Comparison of ENCODE assay signal across 2 cellular contexts in the genomic region with DNA sequence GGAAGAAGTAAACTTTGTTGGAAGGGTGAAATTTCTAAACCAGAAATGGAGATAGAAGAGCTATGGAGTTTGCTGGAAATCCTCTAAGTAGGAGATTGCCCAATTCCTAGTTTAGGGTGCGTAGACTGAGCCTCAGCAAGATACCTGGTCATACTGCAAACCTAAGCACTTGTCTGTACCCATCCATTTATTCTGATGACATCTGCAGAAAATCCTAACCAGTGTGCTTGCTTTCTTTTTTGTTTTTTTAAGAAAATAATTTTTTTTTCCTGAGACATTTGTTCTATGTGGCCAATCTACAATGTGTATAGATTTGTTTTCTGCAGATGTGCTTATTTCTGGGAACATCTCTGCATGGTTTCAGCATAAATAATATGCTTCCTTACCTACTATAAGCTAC.
A peak's percentile ranks its signal among the peaks of the same experiment; 100 is the strongest.
TF ChIP-seq lines count a peak whose summit lies in the region.

No MANE protein-coding gene starts in this region.

TF ChIP-seq in HepG2, 621 proteins besides CTCF, POLR2A, EP300 and RAD21 (continued from another document):
- TF ChIP-seq, protein P1, sequence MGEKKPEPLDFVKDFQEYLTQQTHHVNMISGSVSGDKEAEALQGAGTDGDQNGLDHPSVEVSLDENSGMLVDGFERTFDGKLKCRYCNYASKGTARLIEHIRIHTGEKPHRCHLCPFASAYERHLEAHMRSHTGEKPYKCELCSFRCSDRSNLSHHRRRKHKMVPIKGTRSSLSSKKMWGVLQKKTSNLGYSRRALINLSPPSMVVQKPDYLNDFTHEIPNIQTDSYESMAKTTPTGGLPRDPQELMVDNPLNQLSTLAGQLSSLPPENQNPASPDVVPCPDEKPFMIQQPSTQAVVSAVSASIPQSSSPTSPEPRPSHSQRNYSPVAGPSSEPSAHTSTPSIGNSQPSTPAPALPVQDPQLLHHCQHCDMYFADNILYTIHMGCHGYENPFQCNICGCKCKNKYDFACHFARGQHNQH (CRISPR knock-in tag; IDR thresholded peaks at IDR 0.05) = no peak
- TF ChIP-seq MAFK (conservative IDR thresholded peaks at IDR 0.05 in 1 of 2, IDR thresholded peaks at IDR 0.05 in 1 of 2; ENCODE audit: low read length in 2 of 2) = peak; percentile 54 to 73; a peak in 3 of 4 replicates
- no peak for TF ChIP-seq TOE1 (CRISPR knock-in tag; IDR thresholded peaks at IDR 0.05)
- TF ChIP-seq ZC3H4 (CRISPR knock-in tag; IDR thresholded peaks at IDR 0.05; ENCODE audit: borderline replicate concordance) = no peak

TF ChIP-seq in K562, 482 proteins besides CTCF, POLR2A, EP300 and RAD21 (continued from another document):
- TF ChIP-seq, protein P2, sequence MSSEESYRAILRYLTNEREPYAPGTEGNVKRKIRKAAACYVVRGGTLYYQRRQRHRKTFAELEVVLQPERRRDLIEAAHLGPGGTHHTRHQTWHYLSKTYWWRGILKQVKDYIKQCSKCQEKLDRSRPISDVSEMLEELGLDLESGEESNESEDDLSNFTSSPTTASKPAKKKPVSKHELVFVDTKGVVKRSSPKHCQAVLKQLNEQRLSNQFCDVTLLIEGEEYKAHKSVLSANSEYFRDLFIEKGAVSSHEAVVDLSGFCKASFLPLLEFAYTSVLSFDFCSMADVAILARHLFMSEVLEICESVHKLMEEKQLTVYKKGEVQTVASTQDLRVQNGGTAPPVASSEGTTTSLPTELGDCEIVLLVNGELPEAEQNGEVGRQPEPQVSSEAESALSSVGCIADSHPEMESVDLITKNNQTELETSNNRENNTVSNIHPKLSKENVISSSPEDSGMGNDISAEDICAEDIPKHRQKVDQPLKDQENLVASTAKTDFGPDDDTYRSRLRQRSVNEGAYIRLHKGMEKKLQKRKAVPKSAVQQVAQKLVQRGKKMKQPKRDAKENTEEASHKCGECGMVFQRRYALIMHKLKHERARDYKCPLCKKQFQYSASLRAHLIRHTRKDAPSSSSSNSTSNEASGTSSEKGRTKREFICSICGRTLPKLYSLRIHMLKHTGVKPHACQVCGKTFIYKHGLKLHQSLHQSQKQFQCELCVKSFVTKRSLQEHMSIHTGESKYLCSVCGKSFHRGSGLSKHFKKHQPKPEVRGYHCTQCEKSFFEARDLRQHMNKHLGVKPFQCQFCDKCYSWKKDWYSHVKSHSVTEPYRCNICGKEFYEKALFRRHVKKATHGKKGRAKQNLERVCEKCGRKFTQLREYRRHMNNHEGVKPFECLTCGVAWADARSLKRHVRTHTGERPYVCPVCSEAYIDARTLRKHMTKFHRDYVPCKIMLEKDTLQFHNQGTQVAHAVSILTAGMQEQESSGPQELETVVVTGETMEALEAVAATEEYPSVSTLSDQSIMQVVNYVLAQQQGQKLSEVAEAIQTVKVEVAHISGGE (CRISPR knock-in tag; IDR thresholded peaks at IDR 0.05) = no peak
